In the genomic region with DNA sequence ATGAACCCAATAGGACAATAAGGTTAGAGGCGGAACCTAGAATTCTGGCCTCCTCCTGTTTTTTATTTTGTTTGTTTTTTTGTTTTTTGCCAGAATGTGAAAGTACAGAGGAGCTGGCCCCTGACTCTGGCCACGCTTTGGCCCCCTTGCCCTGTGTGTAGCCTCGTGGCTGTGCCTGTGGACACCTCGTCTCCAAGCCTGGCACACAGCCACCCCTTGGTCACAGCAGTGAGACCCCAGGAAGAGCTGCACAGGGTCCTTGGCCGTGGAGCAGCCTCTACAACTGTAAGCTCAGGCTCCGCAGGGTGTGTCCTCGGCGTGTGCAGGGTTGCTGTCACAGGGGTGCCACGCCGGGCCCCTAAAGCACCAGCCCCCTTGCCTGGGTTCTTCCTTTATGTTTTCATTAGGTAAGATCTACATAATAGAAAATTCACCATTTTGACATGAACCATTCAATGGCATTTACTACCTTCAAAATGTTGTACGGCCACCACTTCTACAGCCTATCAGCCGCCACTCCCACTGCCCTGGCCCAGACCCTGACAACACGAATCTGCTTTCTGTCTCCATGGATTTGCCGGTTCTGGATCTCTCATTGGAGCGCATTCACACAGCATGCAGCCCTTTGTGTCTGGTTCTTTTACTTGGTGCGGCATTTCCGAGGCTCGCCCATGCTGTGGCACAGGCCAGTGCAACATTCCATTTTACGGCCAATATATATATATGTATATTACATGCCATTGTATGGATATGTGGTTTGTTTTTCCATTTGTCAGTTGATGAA, we compare ENCODE assay signal across 19 cellular contexts. TPM values are rescaled to one million over a fixed set of nuclear protein-coding genes. Genes with fewer than 3 reads are reported as not detected.
DNase-seq lines count a peak whose midpoint lies in the region; ATAC-seq and TF ChIP-seq lines count a peak whose summit lies in the region.
"Had no signal": no experiment of that assay in that cellular context is flagged by ENCODE, and none has a peak within 500 bp of the region (broad histone marks: within the 10 kb centered on the region; RNA-seq: fewer than 3 reads in every experiment).

No MANE protein-coding gene starts in this region.

- H2AK5ac ChIP-seq in neuronal stem cell (ENCODE audit: low read depth, low read length), result no peak overlapping the region

- no peak overlapping the region for H3K27ac ChIP-seq in coronary artery
- H3K27ac ChIP-seq in neuronal stem cell (replicated peaks; ENCODE audit: low read length), result no peak overlapping the region
- peak overlapping the region in 3 of 4 donors; percentile 23 to 62 (median 37) for H3K27ac ChIP-seq in transverse colon
- H3K27ac ChIP-seq: epithelial cell of prostate, neutrophil, RWPE1 had no signal

- H3K4me3 ChIP-seq in coronary artery, result no peak overlapping the region
- no peak overlapping the region for H3K4me3 ChIP-seq in neuronal stem cell (ENCODE audit: low read length in 2 of 2)
- no peak overlapping the region for H3K4me3 ChIP-seq in transverse colon

- no peak overlapping the region for H3K18ac ChIP-seq in neuronal stem cell (ENCODE audit: low read length)

- no peak overlapping the region for H2BK120ac ChIP-seq in neuronal stem cell (ENCODE audit: low read depth, low read length)

- H4K8ac ChIP-seq in neuronal stem cell (ENCODE audit: low read depth, low read length), result no peak overlapping the region

- H3K4ac ChIP-seq in neuronal stem cell (ENCODE audit: low read length), result no peak overlapping the region

- H2BK12ac ChIP-seq in neuronal stem cell (ENCODE audit: low read length), result no peak overlapping the region

- no peak for TF ChIP-seq POLR2A in transverse colon (IDR thresholded peaks at IDR 0.05)

- peak overlapping the region; percentile 26 for H3K14ac ChIP-seq in neuronal stem cell (ENCODE audit: low read length)

- peaks cover 2 to 3% of the 10 kb centered on the region in 2 donors for H3K4me1 ChIP-seq in neuronal stem cell (ENCODE audit: control insufficient read depth in 2 of 2, insufficient read depth in 1 of 2, low read depth in 1 of 2, low read length in 2 of 2)
- peaks cover 3 to 24% (median 10%) of the 10 kb centered on the region in 4 donors for H3K4me1 ChIP-seq in transverse colon

- H3K9ac ChIP-seq in neuronal stem cell (ENCODE audit: low read depth, low read length, poor library complexity), result no peak overlapping the region

- intact Hi-C loops in cardiac septum (cut with DNase I), result no loop called here
- intact Hi-C loops in Right ventricle myocardium inferior (cut with DNase I), result no loop called here
- intact Hi-C loops in transverse colon (cut with DNase I; ENCODE audit: low total_unique reads), result no loop called here

- in situ Hi-C loops in transverse colon (cut with MboI; ENCODE audit: low pct_ligation_motif_present in 1 of 4, low pct_unique_long_range_greater_than_20kb in 1 of 4, low sequenced_read_pairs in 3 of 4), result no loop called here

- peak; percentile 60 for DNase-seq in cardiac septum (ENCODE audit: low spot score)
- no peak for DNase-seq in Right ventricle myocardium inferior (ENCODE audit: missing footprints)
- peak; percentile 64 for DNase-seq in coronary artery (ENCODE audit: low spot score)
- no peak for DNase-seq in neuronal stem cell (ENCODE audit: low spot score)
- no peak for DNase-seq in transverse colon
- DNase-seq in NCI-H2107 (lab: John Stamatoyannopoulos, UW), result no peak
- DNase-seq in midbrain (lab: John Stamatoyannopoulos, UW), result no peak
- DNase-seq: activated CD4-positive, CD25-positive, alpha-beta regulatory T cell; HCEC 1CT; MM.1S; NCI-H2227 treated with DMSO at 0.1 percent for 48 hours; stimulated activated CD4-positive, alpha-beta T cell treated with anti-CD3 and anti-CD28 coated beads, Interleukin-4, amount 100 ng/mL, for 1 hour; T-helper 9 cell had no signal

- no CpG with 5 or more reads among the region's 19 CpGs for WGBS in neuronal stem cell (ENCODE audit: extremely low coverage in 2 of 2, insufficient read length in 2 of 2, insufficient replicate concordance in 1 of 2), 2 donors
- 94 to 96% methylated on average over 9 to 19 of the region's 19 CpGs for WGBS in transverse colon (ENCODE audit: low coverage in 1 of 2), 2 donors

- no peak overlapping the region for H4K91ac ChIP-seq in neuronal stem cell (ENCODE audit: low read depth, low read length, poor library complexity)

- no peak overlapping the region for H3K4me2 ChIP-seq in neuronal stem cell (ENCODE audit: insufficient read depth, low read length, poor library complexity, severe bottlenecking)

- TF ChIP-seq CTCF in coronary artery (IDR thresholded peaks at IDR 0.05), result no peak
- TF ChIP-seq CTCF in transverse colon (IDR thresholded peaks at IDR 0.05), result no peak

- H2BK5ac ChIP-seq in neuronal stem cell (ENCODE audit: low read length), result no peak overlapping the region

- no peak overlapping the region for H2AFZ ChIP-seq in neuronal stem cell (ENCODE audit: low read length)

- no peak for TF ChIP-seq EP300 in transverse colon (IDR thresholded peaks at IDR 0.05; ENCODE audit: low read depth)

- ATAC-seq in Right ventricle myocardium inferior (no peak), GM21360 (IDR thresholded peaks at IDR 0.05; ENCODE audit: unreplicated experiment) (no peak)
- ATAC-seq: activated naive CD4-positive, alpha-beta T cell treated with anti-CD3 and anti-CD28 coated beads, Interleukin-2, amount 50 U/mL, for 72 hours had no signal

- no peak overlapping the region for H2BK15ac ChIP-seq in neuronal stem cell (ENCODE audit: low read length)

- H3K23ac ChIP-seq in neuronal stem cell (ENCODE audit: low read depth, low read length, poor library complexity), result no peak overlapping the region

- H3K27me3 ChIP-seq in neuronal stem cell (ENCODE audit: control insufficient read depth in 3 of 3, insufficient read depth in 3 of 3, low read depth in 1 of 3, low read length in 3 of 3) (no peaks in the 10 kb centered on the region), transverse colon (no peaks in the 10 kb centered on the region)

- H3K9me3 ChIP-seq in neuronal stem cell (replicated peaks in 1 of 2; ENCODE audit: control insufficient read depth in 2 of 2, insufficient read depth in 1 of 2, low read depth in 1 of 2, low read length in 2 of 2) (peaks cover 4 to 21% of the 10 kb centered on the region in 2 donors), transverse colon (no peaks in the 10 kb centered on the region)
- H3K9me3 ChIP-seq: neutrophil had no signal

- peaks cover 14% of the 10 kb centered on the region for H3K79me1 ChIP-seq in neuronal stem cell (ENCODE audit: low read depth, low read length)

- peaks cover 2 to 11% of the 10 kb centered on the region in 2 donors for H3K36me3 ChIP-seq in neuronal stem cell (replicated peaks in 1 of 2; ENCODE audit: control insufficient read depth in 2 of 2, insufficient read depth in 2 of 2, low read length in 2 of 2)
- no peaks in the 10 kb centered on the region for H3K36me3 ChIP-seq in transverse colon
- H3K36me3 ChIP-seq: neutrophil had no signal

RNA-seq across cellular contexts. Expression of gene AMZ1, which starts 51.0 kb away (rescaled TPM):
- total RNA-seq in cardiac septum (0.08 TPM), Right ventricle myocardium inferior (0.05 TPM), transverse colon (under 1 TPM in 1 of 4 donors, not detected in 3; 0.64 TPM)
- polyA plus RNA-seq in neuronal stem cell (2013, experiment 1 of 2), result 0.04 TPM
- 0.01 TPM for polyA plus RNA-seq in neuronal stem cell (2013, experiment 2 of 2)
- total RNA-seq: A673 had no signal

Comparison
In these comparisons a context has a peak if more than half of its experiments do, and no peak if none do; other contexts are left out.
1. DNase-seq: peak in cardiac septum (single experiment) and coronary artery (single experiment); none in Right ventricle myocardium inferior (single experiment), neuronal stem cell (single experiment), transverse colon (single experiment), NCI-H2107 (single experiment) and midbrain (single experiment).
2. H3K27ac ChIP-seq: peak in transverse colon (3 of 4); none in coronary artery (0 of 2) and neuronal stem cell (single experiment).